8 cellular contexts compared by ENCODE assay signal in genomic region chr10:59904431-59905065, GRCh38. TPM values are rescaled to one million over a fixed set of nuclear protein-coding genes. Genes with fewer than 3 reads are reported as not detected.
DNase-seq lines count a peak whose midpoint lies in the region; ATAC-seq and FAIRE-seq lines count a peak whose summit lies in the region.

No MANE protein-coding gene starts in this region.

- peak overlapping the region; percentile 99 for H3K27ac Mint-ChIP-seq in activated CD4-positive, alpha-beta T cell treated with anti-CD3 and anti-CD28 coated beads, Interleukin-2, amount 10 ng/mL, durations not matched to agents 24 days and 14 days
- peak overlapping the region; percentile 83 for H3K27ac Mint-ChIP-seq in activated naive CD8-positive, alpha-beta T cell treated with anti-CD3 and anti-CD28 coated beads, Interleukin-2, amount 10 ng/mL, durations not matched to agents 7 days and 5 days
- H3K27ac Mint-ChIP-seq in immature natural killer cell: peak overlapping the region in 5 of 6 donors; percentile 74 to 92 (median 86)

- FAIRE-seq in RCC 7860 (lab: Jason Lieb, UNC): no peak

- intact Hi-C loops in activated CD4-positive, alpha-beta T cell treated with anti-CD3 and anti-CD28 coated beads, Interleukin-2, amount 10 ng/mL, durations not matched to agents 24 days and 14 days (cut with micrococcal nuclease): loop anchor here (1.0 to 10.0 kb wide), 6 partner anchors 17 to 873 kb away; partner anchors contain the start of gene CDK1

- peak overlapping the region; percentile 30 for H3K27ac ChIP-seq in temporal lobe (ENCODE audit: low read depth, low read length)

- H3K9me3 Mint-ChIP-seq in activated CD4-positive, alpha-beta T cell treated with anti-CD3 and anti-CD28 coated beads, Interleukin-2, amount 10 ng/mL, durations not matched to agents 24 days and 14 days: no peaks in the 10 kb centered on the region
- no peaks in the 10 kb centered on the region for H3K9me3 Mint-ChIP-seq in activated naive CD8-positive, alpha-beta T cell treated with anti-CD3 and anti-CD28 coated beads, Interleukin-2, amount 10 ng/mL, durations not matched to agents 7 days and 5 days
- no peaks in the 10 kb centered on the region for H3K9me3 Mint-ChIP-seq in immature natural killer cell

- H3K4me1 Mint-ChIP-seq in activated CD4-positive, alpha-beta T cell treated with anti-CD3 and anti-CD28 coated beads, Interleukin-2, amount 10 ng/mL, durations not matched to agents 24 days and 14 days: peaks cover 69% of the 10 kb centered on the region
- H3K4me1 Mint-ChIP-seq in activated naive CD8-positive, alpha-beta T cell treated with anti-CD3 and anti-CD28 coated beads, Interleukin-2, amount 10 ng/mL, durations not matched to agents 7 days and 5 days: peaks cover 56% of the 10 kb centered on the region
- peaks cover 60 to 84% of the 10 kb centered on the region in 2 donors for H3K4me1 Mint-ChIP-seq in immature natural killer cell

- ATAC-seq in activated naive CD8-positive, alpha-beta T cell treated with anti-CD3 and anti-CD28 coated beads, Interleukin-2, amount 10 ng/mL, durations not matched to agents 7 days and 5 days (ENCODE audit: low read depth): no peak
- no peak for ATAC-seq in HG02885 (IDR thresholded peaks at IDR 0.05; ENCODE audit: poor library complexity, unreplicated experiment)

- peaks cover 43% of the 10 kb centered on the region for H3K36me3 Mint-ChIP-seq in activated CD4-positive, alpha-beta T cell treated with anti-CD3 and anti-CD28 coated beads, Interleukin-2, amount 10 ng/mL, durations not matched to agents 24 days and 14 days (ENCODE audit: low read depth)
- peaks cover 19% of the 10 kb centered on the region for H3K36me3 Mint-ChIP-seq in activated naive CD8-positive, alpha-beta T cell treated with anti-CD3 and anti-CD28 coated beads, Interleukin-2, amount 10 ng/mL, durations not matched to agents 7 days and 5 days
- no peaks in the 10 kb centered on the region for H3K36me3 Mint-ChIP-seq in immature natural killer cell

- H3K4me3 Mint-ChIP-seq in activated CD4-positive, alpha-beta T cell treated with anti-CD3 and anti-CD28 coated beads, Interleukin-2, amount 10 ng/mL, durations not matched to agents 24 days and 14 days: peak overlapping the region; percentile 99
- H3K4me3 Mint-ChIP-seq in activated naive CD8-positive, alpha-beta T cell treated with anti-CD3 and anti-CD28 coated beads, Interleukin-2, amount 10 ng/mL, durations not matched to agents 7 days and 5 days: peak overlapping the region; percentile 94
- peak overlapping the region; percentile 95 to 97 (median 96) for H3K4me3 Mint-ChIP-seq in immature natural killer cell

- no peak for DNase-seq in activated CD4-positive, alpha-beta T cell treated with anti-CD3 and anti-CD28 coated beads, Interleukin-2, amount 10 ng/mL, durations not matched to agents 24 days and 14 days
- no peak for DNase-seq in activated CD4-positive, alpha-beta T cell treated with anti-CD3 and anti-CD28 coated beads for 48 hours
- no peak for DNase-seq in activated naive CD8-positive, alpha-beta T cell treated with anti-CD3 and anti-CD28 coated beads, Interleukin-2, amount 10 ng/mL, durations not matched to agents 7 days and 5 days
- DNase-seq in immature natural killer cell (no peak), RCC 7860 (ENCODE audit: low spot score) (no peak), NAMALWA (ENCODE audit: low spot score) (no peak)

- POLR2A ChIA-PET in activated naive CD8-positive, alpha-beta T cell treated with anti-CD3 and anti-CD28 coated beads, Interleukin-2, amount 10 ng/mL, durations not matched to agents 7 days and 5 days (lab: Charles Lee): interaction anchor here (0.9 to 2.4 kb wide), 4 partner anchors 19 to 49 kb away, joined by 3 to 11 read pairs (median 6); no protein-coding TSS in a partner anchor

- H3K27me3 Mint-ChIP-seq in activated CD4-positive, alpha-beta T cell treated with anti-CD3 and anti-CD28 coated beads, Interleukin-2, amount 10 ng/mL, durations not matched to agents 24 days and 14 days: no peaks in the 10 kb centered on the region
- H3K27me3 Mint-ChIP-seq in activated naive CD8-positive, alpha-beta T cell treated with anti-CD3 and anti-CD28 coated beads, Interleukin-2, amount 10 ng/mL, durations not matched to agents 7 days and 5 days: no peaks in the 10 kb centered on the region
- H3K27me3 Mint-ChIP-seq in immature natural killer cell (ENCODE audit: low read depth in 3 of 3): peaks cover 0 to 3% (median 0%) of the 10 kb centered on the region in 3 donors

RNA-seq across cellular contexts. Expression of gene CCDC6, which starts 1.8 kb away (rescaled TPM):
- 83.2 and 85.1 TPM in 2 replicates for total RNA-seq in activated CD4-positive, alpha-beta T cell treated with anti-CD3 and anti-CD28 coated beads, Interleukin-2, amount 10 ng/mL, durations not matched to agents 24 days and 14 days
- total RNA-seq in activated naive CD8-positive, alpha-beta T cell treated with anti-CD3 and anti-CD28 coated beads, Interleukin-2, amount 10 ng/mL, durations not matched to agents 7 days and 5 days: 10 to 100 TPM; 20.4 to 21.4 TPM
- 1 to 10 TPM; 1.6 to 3.5 (median 1.8) TPM for polyA plus RNA-seq in immature natural killer cell
- 32.7 TPM for total RNA-seq in temporal lobe
